In the genomic region with DNA sequence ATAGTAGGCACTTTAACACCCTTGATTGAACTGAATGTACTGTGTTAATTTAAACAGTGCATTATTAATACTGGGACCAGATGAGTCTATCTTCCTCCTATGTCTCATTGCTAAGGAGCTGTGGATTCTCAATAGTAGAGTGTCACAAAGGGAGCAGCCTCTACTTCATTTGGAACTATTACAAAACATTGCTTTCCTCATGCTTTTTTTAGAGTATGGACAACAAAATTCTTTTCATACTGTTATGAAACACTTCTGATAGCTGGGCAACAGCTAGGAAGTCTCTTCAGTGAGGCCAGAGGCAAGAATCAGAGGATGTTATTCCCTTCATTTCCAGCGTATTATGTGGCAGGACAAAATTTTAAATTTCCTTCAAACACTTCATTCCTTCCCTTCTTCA, we compare ENCODE assay signal across 35 cellular contexts.
DNase-seq lines count a peak whose midpoint lies in the region; ATAC-seq and TF ChIP-seq lines count a peak whose summit lies in the region.
"Had no signal": no experiment of that assay in that cellular context is flagged by ENCODE, and none has a peak within 500 bp of the region (broad histone marks: within the 10 kb centered on the region; RNA-seq: fewer than 3 reads in every experiment).

No MANE protein-coding gene starts in this region.

- H3K27ac Mint-ChIP-seq in activated naive CD8-positive, alpha-beta T cell treated with anti-CD3 and anti-CD28 coated beads, Interleukin-2, amount 50 U/mL, for 24 hours = no peak overlapping the region
- H3K27ac Mint-ChIP-seq: activated CD4-positive, alpha-beta T cell treated with anti-CD3 and anti-CD28 coated beads for 36 hours; activated naive CD4-positive, alpha-beta T cell treated with anti-CD3 and anti-CD28 coated beads, Interleukin-2, amount 50 U/mL, for 24 hours; activated T-helper 2 cell treated with anti-CD3 and anti-CD28 coated beads, Interferon-gamma antibody, Interleukin-2, Interleukin-4, amounts not matched to agents 10 μg/mL and 5 μg/mL and 100 μg/mL, durations not matched to agents 14 hours and 24 hours and 36 hours; CD8-positive, alpha-beta memory T cell; GM23338; neural progenitor cell had no signal

- peak; percentile 11 for DNase-seq in LHCN-M2 (ENCODE audit: low read depth)
- peak; percentile 25 for DNase-seq in fibroblast of mammary gland (ENCODE audit: low read depth)
- no peak for DNase-seq in right atrium auricular region (ENCODE audit: low spot score)
- DNase-seq in skeletal muscle cell (ENCODE audit: low read depth) = peak; percentile 7
- no peak for DNase-seq in activated naive CD8-positive, alpha-beta T cell treated with anti-CD3 and anti-CD28 coated beads, Interleukin-2, amount 50 U/mL, for 24 hours
- no peak for DNase-seq in NCI-H2107 (lab: John Stamatoyannopoulos, UW)
- DNase-seq: activated CD4-positive, alpha-beta T cell treated with anti-CD3 and anti-CD28 coated beads for 36 hours; activated T-cell treated with anti-CD3 and anti-CD28 coated beads for 4 hours; anterior cingulate cortex; CD8-positive, alpha-beta memory T cell; colonic mucosa; effector CD8-positive, alpha-beta T cell; foreskin keratinocyte; hippocampal formation; left colon; mesendoderm; MM.1S; NCI-H1105 treated with DMSO at 0.1 percent for 48 hours; NCI-H2081; NCI-H345; NCI-H748 treated with DMSO at 0.1 percent for 48 hours; SHP77 treated with DMSO at 0.1 percent for 48 hours; stimulated activated CD4-positive, alpha-beta T cell treated with anti-CD3 and anti-CD28 coated beads, Interleukin-12 subunit alpha, Interleukin-12 subunit beta, amount 100 ng/mL, for 4 hours; stimulated activated CD4-positive, alpha-beta T cell treated with anti-CD3 and anti-CD28 coated beads, Interleukin-2, amount 100 ng/mL, for 48 hours; tibial artery had no signal

- no peak overlapping the region for H3K4me3 Mint-ChIP-seq in activated naive CD8-positive, alpha-beta T cell treated with anti-CD3 and anti-CD28 coated beads, Interleukin-2, amount 50 U/mL, for 24 hours
- H3K4me3 Mint-ChIP-seq: activated CD4-positive, alpha-beta T cell treated with anti-CD3 and anti-CD28 coated beads for 36 hours; activated naive CD4-positive, alpha-beta T cell treated with anti-CD3 and anti-CD28 coated beads, Interleukin-2, amount 50 U/mL, for 24 hours; CD8-positive, alpha-beta memory T cell; GM23338; neural progenitor cell had no signal

- H3K9me3 ChIP-seq in right atrium auricular region = no peaks in the 10 kb centered on the region
- H3K9me3 ChIP-seq: colonic mucosa, tibial artery had no signal

- no peak for TF ChIP-seq CTCF in fibroblast of mammary gland (conservative IDR thresholded peaks at IDR 0.05; ENCODE audit: control insufficient read depth, insufficient read depth, low read depth, low read length)
- TF ChIP-seq CTCF in right atrium auricular region (IDR thresholded peaks at IDR 0.05) = no peak

- no peaks in the 10 kb centered on the region for H3K27me3 ChIP-seq in right atrium auricular region
- H3K27me3 ChIP-seq: colonic mucosa, foreskin keratinocyte, tibial artery had no signal

- H3K36me3 Mint-ChIP-seq in activated naive CD8-positive, alpha-beta T cell treated with anti-CD3 and anti-CD28 coated beads, Interleukin-2, amount 50 U/mL, for 24 hours (ENCODE audit: low read depth) = no peaks in the 10 kb centered on the region
- H3K36me3 Mint-ChIP-seq: activated naive CD4-positive, alpha-beta T cell treated with anti-CD3 and anti-CD28 coated beads, Interleukin-2, amount 50 U/mL, for 24 hours; CD8-positive, alpha-beta memory T cell; neural progenitor cell had no signal

- ATAC-seq in HG02884 (IDR thresholded peaks at IDR 0.05; ENCODE audit: unreplicated experiment) (no peak), GM19452 (IDR thresholded peaks at IDR 0.05; ENCODE audit: unreplicated experiment) (no peak)
- ATAC-seq in activated naive CD8-positive, alpha-beta T cell treated with anti-CD3 and anti-CD28 coated beads, Interleukin-2, amount 50 U/mL, for 24 hours = no peak
- ATAC-seq: activated CD4-positive, alpha-beta T cell treated with anti-CD3 and anti-CD28 coated beads for 36 hours; foreskin keratinocyte; GM23338; left colon; Panc1 had no signal

- H3K27ac ChIP-seq in right atrium auricular region = peak overlapping the region; percentile 33 to 82
- H3K27ac ChIP-seq: colonic mucosa, foreskin keratinocyte, KMS-11, neural progenitor cell, parathyroid adenoma, tibial artery, VCaP had no signal

- H3K36me3 ChIP-seq in right atrium auricular region = no peaks in the 10 kb centered on the region
- H3K36me3 ChIP-seq: colonic mucosa, neural progenitor cell, tibial artery had no signal

- peaks cover 28% of the 10 kb centered on the region for H3K27me3 Mint-ChIP-seq in activated naive CD8-positive, alpha-beta T cell treated with anti-CD3 and anti-CD28 coated beads, Interleukin-2, amount 50 U/mL, for 24 hours

- H3K4me1 ChIP-seq in right atrium auricular region = peaks cover 0 to 22% of the 10 kb centered on the region in 2 donors
- H3K4me1 ChIP-seq: colonic mucosa, foreskin keratinocyte, parathyroid adenoma had no signal

- H3K4me3 ChIP-seq in fibroblast of mammary gland (ENCODE audit: control insufficient read depth, low read depth, low read length) (no peak overlapping the region), right atrium auricular region (no peak overlapping the region), skeletal muscle cell (ENCODE audit: low read depth, low read length) (no peak overlapping the region)
- H3K4me3 ChIP-seq: colonic mucosa, GM23338, neural progenitor cell, tibial artery had no signal

- H3K9me3 Mint-ChIP-seq in activated naive CD8-positive, alpha-beta T cell treated with anti-CD3 and anti-CD28 coated beads, Interleukin-2, amount 50 U/mL, for 24 hours = no peaks in the 10 kb centered on the region
- H3K9me3 Mint-ChIP-seq: activated naive CD4-positive, alpha-beta T cell treated with anti-CD3 and anti-CD28 coated beads, Interleukin-2, amount 50 U/mL, for 24 hours; activated T-helper 2 cell treated with anti-CD3 and anti-CD28 coated beads, Interferon-gamma antibody, Interleukin-2, Interleukin-4, amounts not matched to agents 10 μg/mL and 5 μg/mL and 100 μg/mL, durations not matched to agents 14 hours and 24 hours and 36 hours; CD8-positive, alpha-beta memory T cell; GM23338; neural progenitor cell had no signal

- H3K4me1 Mint-ChIP-seq in activated naive CD8-positive, alpha-beta T cell treated with anti-CD3 and anti-CD28 coated beads, Interleukin-2, amount 50 U/mL, for 24 hours = no peaks in the 10 kb centered on the region
- H3K4me1 Mint-ChIP-seq: activated naive CD4-positive, alpha-beta T cell treated with anti-CD3 and anti-CD28 coated beads, Interleukin-2, amount 50 U/mL, for 24 hours; GM23338 had no signal

Comparison
In these comparisons a context has a peak if more than half of its experiments do, and no peak if none do; other contexts are left out.
1. DNase-seq: peak in LHCN-M2 (single experiment), fibroblast of mammary gland (single experiment) and skeletal muscle cell (single experiment); none in right atrium auricular region (single experiment), activated naive CD8-positive, alpha-beta T cell treated with anti-CD3 and anti-CD28 coated beads, Interleukin-2, amount 50 U/mL, for 24 hours (single experiment) and NCI-H2107 (single experiment).